Comparison of ENCODE assay signal across 17 cellular contexts in the genomic region with DNA sequence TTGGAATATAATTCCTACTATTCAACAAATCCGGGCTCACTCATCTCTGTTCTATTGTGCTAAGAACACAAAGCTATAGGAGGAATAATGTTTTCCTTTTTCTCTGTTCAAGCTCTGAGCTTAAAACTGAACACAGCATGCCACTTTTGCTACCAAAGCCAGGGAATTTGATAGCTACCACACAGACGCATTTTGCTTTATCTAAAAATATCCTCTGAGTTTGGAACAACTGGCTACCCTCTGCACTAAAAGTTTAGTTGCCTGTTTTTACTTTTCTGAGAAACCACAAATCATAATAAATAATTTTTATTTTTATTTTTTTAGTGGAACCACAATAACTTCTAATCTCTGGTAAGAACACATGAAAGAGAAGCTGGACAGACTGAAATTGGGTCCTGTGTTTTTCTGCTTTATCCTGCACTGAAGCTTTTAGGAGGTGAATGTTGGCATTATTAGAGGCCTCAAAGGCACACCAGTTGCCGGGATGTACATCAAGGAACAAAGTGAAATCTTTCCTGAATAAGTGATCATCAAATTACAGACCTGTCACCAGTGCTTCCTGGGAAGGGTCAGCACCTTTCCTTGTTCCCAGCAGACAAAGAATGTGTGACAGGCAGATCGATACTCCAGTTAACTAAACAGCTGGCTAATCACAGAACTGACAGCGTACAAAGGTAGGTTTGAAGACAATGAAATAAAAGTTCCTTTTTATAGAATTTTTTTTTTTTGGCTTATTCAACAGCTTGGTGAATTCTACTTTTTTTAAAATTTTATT.
"Had no signal": no experiment of that assay in that cellular context is flagged by ENCODE, and none has a peak within 500 bp of the region (broad histone marks: within the 10 kb centered on the region; RNA-seq: fewer than 3 reads in every experiment).

No MANE protein-coding gene starts in this region.

- ATAC-seq: activated CD4-positive, CD25-positive, alpha-beta regulatory T cell treated with anti-CD3 and anti-CD28 coated beads, Interleukin-2, amount 50 U/mL, for 24 hours; activated T-cell treated with anti-CD3 and anti-CD28 coated beads, Interleukin-2, amount 50 U/mL, for 72 hours; esophagus mucosa; gastrocnemius medialis; naive thymus-derived CD8-positive, alpha-beta T cell; right cardiac atrium; stimulated activated naive CD8-positive, alpha-beta T cell treated with anti-CD3 and anti-CD28 coated beads, Interleukin-15, amount 100 ng/mL, for 72 hours had no signal

- H3K4me1 ChIP-seq: prostate gland had no signal

- H3K36me3 ChIP-seq: gastrocnemius medialis, prostate gland had no signal

- H3K27ac ChIP-seq: prostate gland had no signal

- H3K27me3 ChIP-seq: gastrocnemius medialis had no signal

- H3K9me3 ChIP-seq: prostate gland had no signal

- DNase-seq: activated CD8-positive, alpha-beta memory T cell treated with anti-CD3 and anti-CD28 coated beads for 24 hours; activated CD8-positive, alpha-beta memory T cell treated with anti-CD3 and anti-CD28 coated beads, Interleukin-2, amount 50 U/mL, for 48 hours; activated gamma-delta T cell; activated T-cell treated with anti-CD3 and anti-CD28 coated beads, Interleukin-2, amount 50 U/mL, for 72 hours; effector CD8-positive, alpha-beta T cell; gastrocnemius medialis; head of caudate nucleus; naive thymus-derived CD8-positive, alpha-beta T cell; right cardiac atrium; small intestine; stimulated activated CD4-positive, alpha-beta T cell treated with anti-CD3 and anti-CD28 coated beads, Interleukin-4, amount 100 ng/mL, for 1 hour; stimulated activated naive CD8-positive, alpha-beta T cell treated with anti-CD3 and anti-CD28 coated beads, Interleukin-15, amount 100 ng/mL, for 72 hours; T1000; trophoblast cell had no signal

- H3K4me3 ChIP-seq: prostate gland had no signal
